In the genomic region with DNA sequence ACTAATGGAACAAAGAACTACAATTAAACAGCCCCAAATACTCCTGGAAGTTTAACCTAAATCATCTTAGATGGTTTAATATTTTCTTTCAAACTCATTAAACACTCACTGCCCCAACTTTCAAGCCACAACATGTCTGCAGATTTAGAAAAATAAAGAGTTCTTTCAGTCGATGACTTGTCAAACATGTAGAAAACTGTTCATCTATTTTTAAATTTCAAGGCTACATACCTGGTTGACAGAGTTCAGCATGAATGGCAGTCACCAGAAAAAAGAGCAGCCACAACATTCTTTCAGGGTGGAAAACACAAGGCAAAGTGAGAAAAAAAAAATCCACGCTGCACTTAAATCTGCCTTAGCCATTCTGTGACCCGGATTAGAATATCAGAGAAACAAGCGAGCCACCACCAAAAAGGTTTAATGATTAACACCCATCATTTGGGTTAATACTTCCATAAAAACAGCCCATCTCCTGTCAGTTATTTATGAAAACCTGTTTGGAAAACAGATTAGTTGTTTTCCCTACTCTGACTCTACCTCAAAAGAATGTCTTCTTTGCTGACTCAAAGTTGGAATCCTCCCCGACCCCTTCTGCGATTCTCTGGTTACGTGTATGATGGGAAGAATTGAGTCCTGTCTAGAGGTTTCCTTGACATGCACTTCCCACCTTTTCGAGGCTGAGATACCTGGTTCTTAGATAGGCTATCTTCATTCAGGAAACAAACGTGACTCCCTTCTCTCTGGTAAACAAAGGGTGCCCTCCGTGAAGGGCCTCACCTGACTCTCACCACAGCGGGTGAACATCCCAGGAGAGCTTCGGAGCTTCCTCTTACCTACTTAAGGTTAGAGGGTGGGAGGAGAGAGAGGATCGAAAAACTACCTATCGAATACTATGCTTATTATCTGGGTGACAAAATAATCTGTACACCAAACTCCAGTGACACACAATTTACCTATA, we compare ENCODE assay signal across 26 cellular contexts. TPM values are rescaled to one million over a fixed set of nuclear protein-coding genes. Genes with fewer than 3 reads are reported as not detected.
A peak's percentile ranks its signal among the peaks of the same experiment; 100 is the strongest.
DNase-seq lines count a peak whose midpoint lies in the region; TF ChIP-seq lines count a peak whose summit lies in the region.
"Had no signal": no experiment of that assay in that cellular context is flagged by ENCODE, and none has a peak within 500 bp of the region (broad histone marks: within the 10 kb centered on the region; RNA-seq: fewer than 3 reads in every experiment).

A gene with protein sequence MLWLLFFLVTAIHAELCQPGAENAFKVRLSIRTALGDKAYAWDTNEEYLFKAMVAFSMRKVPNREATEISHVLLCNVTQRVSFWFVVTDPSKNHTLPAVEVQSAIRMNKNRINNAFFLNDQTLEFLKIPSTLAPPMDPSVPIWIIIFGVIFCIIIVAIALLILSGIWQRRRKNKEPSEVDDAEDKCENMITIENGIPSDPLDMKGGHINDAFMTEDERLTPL (minus strand): TSS at position 319 of the 958 bp plus-strand sequence. CDS start 30 bp downstream, at position 289.

- H3K27ac ChIP-seq in hepatocyte (peak within 1 kb of the TSS; percentile 89), mesodermal cell (ENCODE audit: low read depth, low read length, severe bottlenecking) (peak within 1 kb of the TSS; percentile 41), vagina (no peak within 1 kb of the TSS), adrenal gland (no peak within 1 kb of the TSS)

- DNase-seq in ELR (ENCODE audit: low read depth) (peak; percentile 16), amniotic epithelial cell (ENCODE audit: low read depth) (peak; percentile 9), hepatocyte (ENCODE audit: low spot score) (peak; percentile 40), retina (no peak), HFFc6 (no peak), vagina (ENCODE audit: extremely low spot score in 2 of 2) (no peak), adrenal gland (no peak)
- DNase-seq: activated CD4-positive, alpha-beta memory T cell treated with anti-CD3 and anti-CD28 coated beads for 36 hours; activated gamma-delta T cell; C1 segment of cervical spinal cord; central memory CD4-positive, alpha-beta T cell; GDM1; hypothalamus; Karpas-422; left colon; midbrain; natural killer cell; NCI-H1048; NCI-H187 treated with DMSO at 0.1 percent for 48 hours; NCI-H82; right cardiac atrium; SHP77 treated with DMSO at 0.1 percent for 48 hours; stimulated activated CD8-positive, alpha-beta memory T cell treated with anti-CD3 and anti-CD28 coated beads, Interleukin-4, amount 100 ng/mL, for 48 hours had no signal

- H3K36me3 ChIP-seq in hepatocyte (replicated peaks; ENCODE audit: insufficient read depth, low read depth) (no peaks in the 10 kb centered on the region), mesodermal cell (ENCODE audit: control insufficient read depth, insufficient read depth, low read length) (no peaks in the 10 kb centered on the region), vagina (no peaks in the 10 kb centered on the region), adrenal gland (replicated peaks in 1 of 2) (no peaks in the 10 kb centered on the region)

- no peaks in the 10 kb centered on the region for H3K9me3 Mint-ChIP-seq in HFFc6
- H3K9me3 Mint-ChIP-seq: activated CD4-positive, alpha-beta memory T cell treated with anti-CD3 and anti-CD28 coated beads for 36 hours; natural killer cell had no signal

- no peak within 1 kb of the TSS for H3K4me3 ChIP-seq in hepatocyte
- no peak within 1 kb of the TSS for H3K4me3 ChIP-seq in mesodermal cell (ENCODE audit: extremely low read depth, insufficient read depth, low read length, poor library complexity, severe bottlenecking)
- H3K4me3 ChIP-seq in vagina = no peak within 1 kb of the TSS
- H3K4me3 ChIP-seq in adrenal gland = no peak within 1 kb of the TSS

- H3K79me2 ChIP-seq in hepatocyte = no peaks in the 10 kb centered on the region

- no peak within 1 kb of the TSS for H3K27ac Mint-ChIP-seq in HFFc6
- H3K27ac Mint-ChIP-seq: activated CD4-positive, alpha-beta memory T cell treated with anti-CD3 and anti-CD28 coated beads for 36 hours; natural killer cell had no signal

- no peaks in the 10 kb centered on the region for H3K4me1 Mint-ChIP-seq in HFFc6 (ENCODE audit: low read depth)
- H3K4me1 Mint-ChIP-seq: natural killer cell had no signal

- TF ChIP-seq CTCF in hepatocyte (IDR thresholded peaks at IDR 0.05; ENCODE audit: poor library complexity) (no peak), HFFc6 (IDR thresholded peaks at IDR 0.05) (no peak), vagina (IDR thresholded peaks at IDR 0.05) (no peak), adrenal gland (IDR thresholded peaks at IDR 0.05) (no peak)

- H3K27me3 Mint-ChIP-seq in HFFc6 (ENCODE audit: insufficient read depth) = peaks cover 8% of the 10 kb centered on the region

- no peak within 1 kb of the TSS for H3K4me3 Mint-ChIP-seq in HFFc6
- H3K4me3 Mint-ChIP-seq: activated CD4-positive, alpha-beta memory T cell treated with anti-CD3 and anti-CD28 coated beads for 36 hours; natural killer cell had no signal

- H3K9me3 ChIP-seq in hepatocyte (ENCODE audit: low read depth) (no peaks in the 10 kb centered on the region), mesodermal cell (ENCODE audit: control insufficient read depth, low read length) (no peaks in the 10 kb centered on the region), vagina (no peaks in the 10 kb centered on the region), adrenal gland (replicated peaks in 1 of 3) (no peaks in the 10 kb centered on the region)

- 30% methylated on average over 14 of the region's 14 CpGs for WGBS in hepatocyte (ENCODE audit: low lambda C conversion rate, missing lambda C conversion rate)
- WGBS in mesodermal cell (ENCODE audit: insufficient coverage in 2 of 2), 2 experiments = 84% methylated on average over 3 of the region's 14 CpGs; no CpG with 5 or more reads in 1 of the 2 experiments
- 51 to 61% (median 57%) methylated on average over 14 of the region's 14 CpGs for WGBS in adrenal gland, 4 donors

- H2AFZ ChIP-seq in hepatocyte = no peak within 1 kb of the TSS

- H3K36me3 Mint-ChIP-seq in HFFc6 (ENCODE audit: low read depth) = no peaks in the 10 kb centered on the region
- H3K36me3 Mint-ChIP-seq: activated CD4-positive, alpha-beta memory T cell treated with anti-CD3 and anti-CD28 coated beads for 36 hours; natural killer cell had no signal

- H3K27me3 ChIP-seq in hepatocyte = no peaks in the 10 kb centered on the region
- H3K27me3 ChIP-seq in vagina = no peaks in the 10 kb centered on the region
- H3K27me3 ChIP-seq in adrenal gland = peaks cover 24% of the 10 kb centered on the region

- intact Hi-C loops in vagina (cut with DNase I) = no loop called here
- intact Hi-C loops in adrenal gland (cut with DNase I) = no loop called here

- H4K20me1 ChIP-seq in hepatocyte (ENCODE audit: insufficient read depth, poor library complexity, severe bottlenecking) = no peaks in the 10 kb centered on the region

- H3K9me2 ChIP-seq in hepatocyte (replicated peaks; ENCODE audit: insufficient read depth) = no peaks in the 10 kb centered on the region

- no peak for TF ChIP-seq POLR2A in vagina (IDR thresholded peaks at IDR 0.05)
- TF ChIP-seq POLR2A in adrenal gland (IDR thresholded peaks at IDR 0.05) = no peak

- H3K4me2 ChIP-seq in hepatocyte = peak within 1 kb of the TSS; percentile 42

- H3K4me1 ChIP-seq in hepatocyte (ENCODE audit: insufficient read depth) (peaks cover 13% of the 10 kb centered on the region), mesodermal cell (ENCODE audit: control insufficient read depth, insufficient read depth, low read length, poor library complexity, severe bottlenecking) (peaks cover 11% of the 10 kb centered on the region), vagina (no peaks in the 10 kb centered on the region), adrenal gland (replicated peaks in 1 of 2) (no peaks in the 10 kb centered on the region)

RNA-seq across cellular contexts. Expression of the gene that starts here (rescaled TPM):
- total RNA-seq in hepatocyte = 30.5 and 37.4 TPM in 2 replicates
- 22.7 and 32.6 TPM in 2 replicates for polyA plus RNA-seq in hepatocyte
- polyA plus RNA-seq in mesodermal cell (2013, experiment 1 of 2) = 1.3 TPM
- polyA plus RNA-seq in mesodermal cell (2013, experiment 2 of 2) = 1.6 TPM
- total RNA-seq in HFFc6 (2021; fragmentation: NEBNext Ultra II Directional; extraction: Animal tissue kit (Norgen Biotek cat#: 25700)) = under 1 TPM in 3 of 6 experiments, not detected in 3; 0.13 to 0.28 (median 0.17) TPM
- total RNA-seq in vagina = not detected
- total RNA-seq in adrenal gland = 1 to 10 TPM in 1 of 8 donors, under 1 TPM in 6, not detected in 1; 0.14 to 1.6 (median 0.46) TPM
- polyA plus RNA-seq in adrenal gland = 1 to 10 TPM; 1.3 to 1.8 (median 1.4) TPM
- total RNA-seq: OCI-LY7, osteocyte had no signal

Comparison
In these comparisons a context has a peak if more than half of its experiments do, and no peak if none do; other contexts are left out.
1. RNA of the gene that starts here (total RNA-seq): 30.5 to 37.4 TPM in hepatocyte; 0.14 to 1.6 TPM in adrenal gland, 0.13 to 0.28 TPM in HFFc6 and not detected in vagina (single experiment); every median in the first group is over 10 times any median in the second.
2. DNase-seq: peak in ELR (single experiment), amniotic epithelial cell (single experiment) and hepatocyte (single experiment); none in retina (single experiment), HFFc6 (single experiment), vagina (0 of 2) and adrenal gland (0 of 7).
3. H3K27ac ChIP-seq: peak in hepatocyte (single experiment) and mesodermal cell (single experiment); none in vagina (single experiment) and adrenal gland (0 of 5).